Comparison of ENCODE assay signal across 8 cellular contexts in the genomic region with DNA sequence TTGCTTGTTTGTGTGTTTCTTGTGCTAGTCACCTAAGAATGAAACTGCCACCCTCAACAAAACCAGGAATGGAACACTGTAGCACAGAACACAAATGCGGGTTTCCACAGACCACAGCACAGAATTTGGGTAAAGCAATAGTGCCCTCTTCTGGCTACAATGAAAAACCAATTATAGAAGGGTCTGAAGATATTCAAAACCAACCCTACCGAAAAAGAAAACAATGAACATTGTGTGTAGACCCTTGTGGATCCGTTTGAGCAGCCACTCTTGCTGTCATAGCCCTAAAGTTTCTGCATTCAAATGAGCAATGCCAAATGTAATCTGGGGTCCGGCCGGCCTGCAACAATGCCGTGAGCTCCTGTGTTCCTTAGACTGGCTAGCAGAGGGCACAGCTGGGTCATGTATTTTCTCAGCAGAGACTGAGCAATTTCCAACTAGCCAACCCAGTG. TPM values are rescaled to one million over a fixed set of nuclear protein-coding genes. Genes with fewer than 3 reads are reported as not detected.
A peak's percentile ranks its signal among the peaks of the same experiment; 100 is the strongest.
DNase-seq lines count a peak whose midpoint lies in the region; ATAC-seq, FAIRE-seq and TF ChIP-seq lines count a peak whose summit lies in the region.

No MANE protein-coding gene starts in this region.

- no peaks in the 10 kb centered on the region for H3K36me3 Mint-ChIP-seq in central memory CD8-positive, alpha-beta T cell (ENCODE audit: insufficient read depth)

- H3K36me3 ChIP-seq in left lung (no peaks in the 10 kb centered on the region), thyroid gland (no peaks in the 10 kb centered on the region)

- in situ Hi-C loops in KBM-7 (cut with MboI; ENCODE audit: low pct_unique_long_range_greater_than_20kb, low sequenced_read_pairs) = loop anchor here (10.0 to 25.0 kb wide), 2 partner anchors 437 to 744 kb away; no protein-coding TSS in a partner anchor

- H3K9me3 Mint-ChIP-seq in central memory CD8-positive, alpha-beta T cell = no peaks in the 10 kb centered on the region

- peak; percentile 77 for TF ChIP-seq CTCF in D721Med (IDR thresholded peaks at IDR 0.05; ENCODE audit: insufficient read depth, missing control alignments)
- peak; percentile 66 to 68 for TF ChIP-seq CTCF in left lung (IDR thresholded peaks at IDR 0.05)
- peak in 5 of 6 experiments; percentile 65 to 92 (median 73) for TF ChIP-seq CTCF in thyroid gland (IDR thresholded peaks at IDR 0.05)

- DNase-seq in D721Med (ENCODE audit: insufficient read length, low spot score) = peak; percentile 32
- DNase-seq in KBM-7 = peak; percentile 64
- peak; percentile 61 for DNase-seq in RPMI7951 (ENCODE audit: low read depth)
- DNase-seq in central memory CD8-positive, alpha-beta T cell (ENCODE audit: low spot score in 2 of 2) = peak in 1 of 2 donors; percentile 20
- no peak for DNase-seq in left lung
- peak; percentile 14 to 25 for DNase-seq in thyroid gland

- H3K27ac Mint-ChIP-seq in central memory CD8-positive, alpha-beta T cell (ENCODE audit: low read depth) = no peak overlapping the region

- H3K27ac ChIP-seq in left lung (no peak overlapping the region), thyroid gland (no peak overlapping the region)

- no peaks in the 10 kb centered on the region for H3K27me3 ChIP-seq in left lung
- H3K27me3 ChIP-seq in thyroid gland = no peaks in the 10 kb centered on the region

- 12 to 18% methylated on average over 6 of the region's 6 CpGs for WGBS in thyroid gland, 2 donors

- H3K4me3 ChIP-seq in left lung (no peak overlapping the region), thyroid gland (replicated peaks in 1 of 3) (no peak overlapping the region)

- H3K4me1 Mint-ChIP-seq in central memory CD8-positive, alpha-beta T cell = no peaks in the 10 kb centered on the region

- no peak for TF ChIP-seq POLR2A in thyroid gland (IDR thresholded peaks at IDR 0.05)

- H3K4me1 ChIP-seq in left lung (peaks cover 0 to 20% of the 10 kb centered on the region in 2 donors), thyroid gland (peaks cover 0 to 11% of the 10 kb centered on the region in 2 donors)

- no peaks in the 10 kb centered on the region for H3K27me3 Mint-ChIP-seq in central memory CD8-positive, alpha-beta T cell

- intact Hi-C loops in left lung (cut with DNase I) = loop anchor here in 1 of 2 donors (5.0 kb wide), 1 partner anchor 747 kb away; no protein-coding TSS in a partner anchor
- intact Hi-C loops in thyroid gland (cut with DNase I) = loop anchor here (5.0 to 10.0 kb wide), 3 partner anchors 524 to 747 kb away; no protein-coding TSS in a partner anchor

- H3K9me3 ChIP-seq in left lung (no peaks in the 10 kb centered on the region), thyroid gland (no peaks in the 10 kb centered on the region)

- peak; percentile 72 for FAIRE-seq in D721Med (lab: Jason Lieb, UNC)

- H3K4me3 Mint-ChIP-seq in central memory CD8-positive, alpha-beta T cell = no peak overlapping the region

- ATAC-seq in GM19395 (IDR thresholded peaks at IDR 0.05; ENCODE audit: unreplicated experiment) (peak; percentile 82), left lung (peak; percentile 95), GM18498 (IDR thresholded peaks at IDR 0.05; ENCODE audit: unreplicated experiment) (no peak)
- peak; percentile 73 for ATAC-seq in central memory CD8-positive, alpha-beta T cell (replicated peaks; ENCODE audit: extremely low read depth, poor library complexity, severe bottlenecking)

RNA-seq across cellular contexts. Expression of a gene that starts 8.3 kb away (rescaled TPM):
- total RNA-seq in RPMI7951 (2014; rRNA removed; shearing (Covaris generic)) = 23.3 and 24.0 TPM in 2 replicates
- total RNA-seq in left lung (10 to 100 TPM; 34.6 to 51.3 TPM), thyroid gland (1 to 10 TPM; 3.4 to 7.8 (median 4.5) TPM)

RNA-seq across cellular contexts. Expression of a gene that starts 36.2 kb away (rescaled TPM):
- total RNA-seq in RPMI7951 (2014; rRNA removed; shearing (Covaris generic)) = 162 and 180 TPM in 2 replicates
- total RNA-seq in left lung (100 to 1,000 TPM; 204 to 215 TPM), thyroid gland (100 to 1,000 TPM; 141 to 264 (median 166) TPM)

Comparison
In these comparisons a context has a peak if more than half of its experiments do, and no peak if none do; other contexts are left out.
1. DNase-seq: peak in D721Med (single experiment), KBM-7 (single experiment), RPMI7951 (single experiment) and thyroid gland (2 of 2); none in left lung (0 of 2).
2. Peak in every context shown above with its lines, with median percentiles within 50 percentile points of each other: CTCF ChIP-seq.